ENCODE assay signal across 16 cellular contexts in genomic region chr11:121497176-121497995, GRCh38. TPM values are rescaled to one million over a fixed set of nuclear protein-coding genes. Genes with fewer than 3 reads are reported as not detected.
DNase-seq lines count a peak whose midpoint lies in the region; ATAC-seq, FAIRE-seq and TF ChIP-seq lines count a peak whose summit lies in the region.
"Had no signal": no experiment of that assay in that cellular context is flagged by ENCODE, and none has a peak within 500 bp of the region (broad histone marks: within the 10 kb centered on the region; RNA-seq: fewer than 3 reads in every experiment).

No MANE protein-coding gene starts in this region.

- peaks cover 70% of the 10 kb centered on the region for H3K36me3 Mint-ChIP-seq in T-cell

- ATAC-seq in T-cell (replicated peaks in 1 of 4), result no peak
- peak; percentile 84 for ATAC-seq in left lung

- BruUV-seq in A673 (replicated peaks; lab: Mats Ljungman, UMichigan), result no TSS peak

- no peaks in the 10 kb centered on the region for H3K27me3 Mint-ChIP-seq in T-cell

- peak; percentile 63 for FAIRE-seq in GM12892 (lab: Jason Lieb, UNC)

- H3K4me3 Mint-ChIP-seq in T-cell, result no peak overlapping the region
- H3K4me3 Mint-ChIP-seq: CD14-positive monocyte; T-helper 2 cell treated with Interferon-gamma antibody and Interleukin-4, amounts not matched to agents 5 μg/mL and 100 μg/mL, for 36 hours had no signal

- CTCF ChIA-PET in A673 (lab: Charles Lee), result no interaction called here
- CTCF ChIA-PET in T-cell (lab: Charles Lee), result no interaction called here

- POLR2A ChIA-PET in A673 (lab: Charles Lee; ENCODE audit: low non-redundant PET) (no interaction called here), T-cell (lab: Charles Lee) (no interaction called here)

- DNase-seq in A673 (ENCODE audit: low spot score) (peak; percentile 58), GM12892 (ENCODE audit: insufficient read length) (no peak), T-cell (no peak), left lung (no peak), NCI-H146 treated with DMSO at 0.1 percent for 48 hours (lab: John Stamatoyannopoulos, UW; ENCODE audit: unreplicated experiment) (no peak), SKM-1 (lab: John Stamatoyannopoulos, UW; ENCODE audit: unreplicated experiment) (no peak), ureter (ENCODE audit: low spot score) (no peak), ascending aorta (ENCODE audit: low spot score in 2 of 2) (no peak)
- DNase-seq: adrenal gland, erythroblast, foreskin melanocyte, NCI-H2081 treated with DMSO at 0.1 percent for 48 hours, NCI-H69, PC-9 had no signal

- H3K9me3 ChIP-seq in A673 (ENCODE audit: low read depth, low read length, poor library complexity, severe bottlenecking) (no peaks in the 10 kb centered on the region), left lung (no peaks in the 10 kb centered on the region), ascending aorta (no peaks in the 10 kb centered on the region)
- H3K9me3 ChIP-seq: adrenal gland had no signal

- intact Hi-C loops in A673 (cut with micrococcal nuclease; ENCODE audit: unreplicated experiment) (no loop called here), left lung (cut with DNase I) (no loop called here), ascending aorta (cut with DNase I) (no loop called here)

- H3K27me3 ChIP-seq in A673 (replicated peaks; ENCODE audit: insufficient read depth, low read depth, low read length, poor library complexity), result no peaks in the 10 kb centered on the region
- H3K27me3 ChIP-seq in left lung, result no peaks in the 10 kb centered on the region
- H3K27me3 ChIP-seq in ascending aorta, result no peaks in the 10 kb centered on the region
- H3K27me3 ChIP-seq: adrenal gland had no signal

- H3K4me3 ChIP-seq in A673 (ENCODE audit: low read depth, low read length, poor library complexity, severe bottlenecking) (no peak overlapping the region), left lung (no peak overlapping the region), ascending aorta (no peak overlapping the region)
- H3K4me3 ChIP-seq: adrenal gland, PC-9 had no signal

- peaks cover 0 to 4% (median 3%) of the 10 kb centered on the region in 3 donors for H3K9me3 Mint-ChIP-seq in T-cell

- H3K4me1 Mint-ChIP-seq in T-cell, result peaks cover 66 to 72% (median 72%) of the 10 kb centered on the region in 3 donors

- TF ChIP-seq CTCF in A673 (conservative IDR thresholded peaks at IDR 0.05; ENCODE audit: low read depth, low read length) (no peak), left lung (IDR thresholded peaks at IDR 0.05) (no peak), ascending aorta (IDR thresholded peaks at IDR 0.05) (no peak)

- TF ChIP-seq POLR2A in GM12892 (IDR thresholded peaks at IDR 0.05; ENCODE audit: low read depth, low read length), result no peak

- peak overlapping the region; percentile 67 to 78 for H3K27ac Mint-ChIP-seq in T-cell
- H3K27ac Mint-ChIP-seq: T-helper 2 cell treated with Interferon-gamma antibody and Interleukin-4, amounts not matched to agents 5 μg/mL and 100 μg/mL, for 36 hours had no signal

- no peak overlapping the region for H3K27ac ChIP-seq in A673 (ENCODE audit: low read depth, low read length, poor library complexity, severe bottlenecking)
- no peak overlapping the region for H3K27ac ChIP-seq in left lung
- H3K27ac ChIP-seq in ascending aorta, result no peak overlapping the region
- H3K27ac ChIP-seq: adrenal gland, PC-9 had no signal

- H3K36me3 ChIP-seq in A673 (ENCODE audit: insufficient read depth, low read length, poor library complexity, severe bottlenecking) (no peaks in the 10 kb centered on the region), left lung (peaks cover 0 to 40% of the 10 kb centered on the region in 2 donors), ascending aorta (peaks cover 0 to 19% of the 10 kb centered on the region in 2 donors)
- H3K36me3 ChIP-seq: adrenal gland had no signal

- peaks cover 10% of the 10 kb centered on the region for H3K4me1 ChIP-seq in A673 (ENCODE audit: insufficient read depth, low read length, poor library complexity, severe bottlenecking)
- H3K4me1 ChIP-seq in left lung, result peaks cover 3 to 20% of the 10 kb centered on the region in 2 donors
- no peaks in the 10 kb centered on the region for H3K4me1 ChIP-seq in ascending aorta
- H3K4me1 ChIP-seq: adrenal gland had no signal

RNA-seq across cellular contexts. Expression of gene SORL1, which starts 45.3 kb away (rescaled TPM):
- total RNA-seq in A673 (2021), result 0.95 and 1.2 TPM in 2 replicates
- 61.4 TPM for polyA plus RNA-seq in GM12892 (2012; ENCODE audit: missing spikeins)
- 100 to 1,000 TPM; 361 to 422 (median 392) TPM for total RNA-seq in T-cell
- 100 to 1,000 TPM in 1 of 2 donors, 10 to 100 TPM in 1; 44.9 to 114 TPM for total RNA-seq in left lung
- total RNA-seq in ureter, result 134 TPM
- 10.5 TPM for total RNA-seq in ascending aorta
